ENCODE assay signal across 8 cellular contexts in the genomic region with DNA sequence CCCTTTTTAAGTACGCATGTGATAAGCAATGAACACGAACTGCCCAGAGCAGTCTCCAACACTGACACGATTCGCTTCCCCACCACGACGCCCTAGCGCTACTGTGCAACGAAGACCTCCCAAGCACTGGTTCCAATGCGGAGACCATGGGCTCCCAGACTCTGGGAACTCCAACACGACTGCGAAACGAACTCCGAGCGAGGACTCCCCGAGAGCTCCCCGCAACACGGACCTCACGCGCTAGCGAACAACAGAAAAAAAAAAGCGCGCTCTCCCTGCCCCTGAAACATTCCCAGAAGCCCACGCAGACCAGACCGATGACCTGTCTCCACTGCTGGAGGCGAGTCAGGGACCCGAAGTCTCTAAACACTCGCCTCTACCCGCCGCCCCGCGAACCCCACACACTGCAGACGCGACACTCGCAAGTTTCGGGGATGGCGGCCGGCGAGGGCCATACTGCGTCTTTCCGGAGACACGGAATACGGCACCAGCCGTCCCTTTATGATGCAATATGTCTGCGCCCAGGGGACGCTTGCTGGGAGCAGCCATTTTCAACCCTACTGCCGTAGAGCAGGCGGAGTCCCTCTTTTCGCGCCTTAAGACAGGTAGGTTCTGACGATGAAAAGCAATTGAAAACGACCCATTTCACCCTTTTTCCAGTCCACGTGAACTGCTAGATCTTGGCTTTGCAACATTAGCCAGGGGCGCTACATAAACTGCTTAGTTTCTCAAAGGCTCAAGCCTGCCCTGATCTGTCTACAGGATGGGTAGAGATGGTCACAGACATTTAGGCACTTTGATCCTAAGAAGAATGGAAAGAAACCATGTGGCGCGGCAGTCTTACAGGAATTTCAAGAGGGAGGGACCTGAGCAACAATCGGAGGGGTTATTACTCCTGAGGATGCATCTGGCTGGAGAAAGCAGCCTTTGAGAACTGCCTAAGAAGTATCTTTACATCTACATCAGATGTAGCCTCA. TPM values are rescaled to one million over a fixed set of nuclear protein-coding genes. Genes with fewer than 3 reads are reported as not detected.
A peak's percentile ranks its signal among the peaks of the same experiment; 100 is the strongest.
DNase-seq lines count a peak whose midpoint lies in the region; ATAC-seq and TF ChIP-seq lines count a peak whose summit lies in the region.

A gene (minus strand): TSS at position 430 of the 977 bp plus-strand sequence. CDS start 7,569 bp downstream, outside the sequence.

- H3K9me3 ChIP-seq in BE2C (peaks cover 6% of the 10 kb centered on the region), endodermal cell (ENCODE audit: control insufficient read depth, low read length) (peaks cover 100% of the 10 kb centered on the region), lung (ENCODE audit: control insufficient read depth in 2 of 2, insufficient read depth in 1 of 2, low read length in 1 of 2) (peaks cover 25 to 35% of the 10 kb centered on the region in 2 donors)

- no peaks in the 10 kb centered on the region for H3K4me1 Mint-ChIP-seq in endodermal cell

- H3K4me1 ChIP-seq in BE2C (no peaks in the 10 kb centered on the region), endodermal cell (ENCODE audit: control insufficient read depth, insufficient read depth, low read length) (no peaks in the 10 kb centered on the region), lung (ENCODE audit: control insufficient read depth in 2 of 2, insufficient read depth in 2 of 2, low read length in 2 of 2) (peaks cover 2 to 3% of the 10 kb centered on the region in 2 donors)

- DNase-seq in BE2C (peak; percentile 92), M059J (ENCODE audit: low read depth) (peak; percentile 81), endodermal cell (peak; percentile 92), lung (ENCODE audit: low spot score) (peak; percentile 77), NCI-H1436 (lab: John Stamatoyannopoulos, UW) (no peak), RKO (ENCODE audit: low spot score) (no peak)
- peak; percentile 55 for DNase-seq in activated CD8-positive, alpha-beta memory T cell treated with anti-CD3 and anti-CD28 coated beads, Interleukin-2, amount 50 U/mL, for 4 hours
- DNase-seq in stimulated activated CD4-positive, alpha-beta T cell treated with anti-CD3 and anti-CD28 coated beads, Interleukin-4, amount 100 ng/mL, for 1 hour: peak; percentile 68

- H3K36me3 Mint-ChIP-seq in endodermal cell (ENCODE audit: low read depth): peaks cover 82% of the 10 kb centered on the region

- H3K36me3 ChIP-seq in BE2C (peaks cover 33% of the 10 kb centered on the region), endodermal cell (ENCODE audit: control insufficient read depth, insufficient read depth, low read length) (peaks cover 94% of the 10 kb centered on the region), lung (ENCODE audit: control insufficient read depth in 2 of 2, insufficient read depth in 2 of 2, low read length in 2 of 2) (peaks cover 21 to 31% of the 10 kb centered on the region in 2 donors)

- H3K4me3 ChIP-seq in BE2C (ENCODE audit: low read depth, low read length): peak within 1 kb of the TSS; percentile 81
- H3K4me3 ChIP-seq in endodermal cell (ENCODE audit: low read length): peak within 1 kb of the TSS; percentile 85
- peak within 1 kb of the TSS; percentile 62 for H3K4me3 ChIP-seq in lung

- H3K27ac ChIP-seq in endodermal cell (ENCODE audit: low read depth, low read length) (peak within 1 kb of the TSS; percentile 12), lung (ENCODE audit: low read depth in 1 of 2, low read length in 1 of 2) (peak within 1 kb of the TSS; percentile 65 to 84)

- peak within 1 kb of the TSS; percentile 97 for H3K4me3 Mint-ChIP-seq in endodermal cell

- TF ChIP-seq CTCF in BE2C (IDR thresholded peaks at IDR 0.05; ENCODE audit: low read depth, low read length) (no peak), endodermal cell (conservative IDR thresholded peaks at IDR 0.05) (no peak), lung (IDR thresholded peaks at IDR 0.05; ENCODE audit: control extremely low read depth, extremely low read depth) (no peak)

- ATAC-seq in lung (ENCODE audit: insufficient read depth, low FRiP score): peak; percentile 69

- H3K27ac Mint-ChIP-seq in endodermal cell: peak within 1 kb of the TSS; percentile 99

- no peaks in the 10 kb centered on the region for H3K27me3 Mint-ChIP-seq in endodermal cell (ENCODE audit: insufficient read depth)

- H3K9ac ChIP-seq in endodermal cell (ENCODE audit: extremely low read depth, low read length, poor library complexity, severe bottlenecking): peak within 1 kb of the TSS; percentile 77

- H3K27me3 ChIP-seq in BE2C: no peaks in the 10 kb centered on the region
- no peaks in the 10 kb centered on the region for H3K27me3 ChIP-seq in endodermal cell (ENCODE audit: control insufficient read depth, insufficient read depth, low read length, poor library complexity, severe bottlenecking)
- H3K27me3 ChIP-seq in lung (ENCODE audit: control insufficient read depth, insufficient read depth): no peaks in the 10 kb centered on the region

- peaks cover 86% of the 10 kb centered on the region for H3K9me3 Mint-ChIP-seq in endodermal cell

- WGBS in endodermal cell (ENCODE audit: insufficient coverage in 1 of 2, insufficient read length in 1 of 2), 2 experiments: 46 to 57% methylated on average over 24 to 56 of the region's 56 CpGs
- WGBS in lung, 2 donors: 6 to 11% methylated on average over 56 of the region's 56 CpGs

RNA-seq across cellular contexts. Expression of the gene that starts here (rescaled TPM):
- polyA plus RNA-seq in BE2C (2012; ENCODE audit: insufficient read depth, insufficient read length, low read depth): 14.1 TPM
- total RNA-seq in M059J (2014; rRNA removed; shearing (Covaris generic)): 0.69 and 1.5 TPM in 2 replicates
- 10 to 100 TPM; 25.8 to 31.1 TPM for total RNA-seq in endodermal cell
- polyA plus RNA-seq in endodermal cell (2013, experiment 1 of 2): 16.8 TPM
- 14.0 TPM for polyA plus RNA-seq in endodermal cell (2013, experiment 2 of 2)
- 10 to 100 TPM in 1 of 2 donors, 1 to 10 TPM in 1; 6.3 to 39.2 TPM for total RNA-seq in lung
- 10 to 100 TPM in 1 of 2 donors, 1 to 10 TPM in 1; 5.0 to 13.1 TPM for polyA plus RNA-seq in lung

Comparison
In these comparisons a context has a peak if more than half of its experiments do, and no peak if none do; other contexts are left out.
1. DNase-seq: peak in BE2C (single experiment), M059J (single experiment), activated CD8-positive, alpha-beta memory T cell treated with anti-CD3 and anti-CD28 coated beads, Interleukin-2, amount 50 U/mL, for 4 hours (single experiment), endodermal cell (single experiment), lung (single experiment) and stimulated activated CD4-positive, alpha-beta T cell treated with anti-CD3 and anti-CD28 coated beads, Interleukin-4, amount 100 ng/mL, for 1 hour (single experiment); none in NCI-H1436 (single experiment) and RKO (single experiment).
2. Peak in every context shown above with its lines, with median percentiles within 50 percentile points of each other: H3K4me3 ChIP-seq.